Comparison of ENCODE assay signal across 8 cellular contexts in the genomic region with DNA sequence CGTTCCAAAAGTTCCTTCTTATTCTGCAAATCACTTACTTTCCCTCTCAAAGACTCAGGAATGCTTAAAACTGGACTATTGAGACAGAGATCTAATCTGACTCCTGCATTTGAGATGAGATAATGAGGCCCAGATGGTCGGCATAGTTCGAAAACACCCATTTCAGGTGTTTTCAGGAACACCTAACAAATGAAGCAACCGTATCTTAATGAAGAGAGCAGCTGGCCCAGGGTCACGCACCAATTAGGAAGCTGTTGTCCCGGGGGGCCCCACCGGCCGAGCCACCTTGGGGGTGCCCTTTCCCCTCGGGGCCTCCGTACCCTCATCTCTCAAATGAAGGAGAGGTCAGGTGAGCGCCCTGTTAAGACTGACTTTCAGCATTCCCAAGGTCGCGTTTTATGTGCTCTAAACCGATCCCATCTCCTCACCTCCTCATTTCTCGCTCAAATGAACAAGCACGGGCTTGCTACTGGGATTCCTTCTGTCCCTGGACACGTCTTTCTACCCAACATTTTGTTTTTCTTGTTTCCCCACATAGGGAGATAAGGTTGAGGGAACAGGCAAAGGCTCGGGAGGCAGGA. TPM values are rescaled to one million over a fixed set of nuclear protein-coding genes. Genes with fewer than 3 reads are reported as not detected.
DNase-seq lines count a peak whose midpoint lies in the region; ATAC-seq and TF ChIP-seq lines count a peak whose summit lies in the region.

No MANE protein-coding gene starts in this region.

- peaks cover 34% of the 10 kb centered on the region for H3K4me1 ChIP-seq in CD4-positive, alpha-beta memory T cell (ENCODE audit: insufficient read depth, low read length)
- H3K4me1 ChIP-seq in mucosa of rectum (ENCODE audit: control insufficient read depth in 2 of 2, insufficient read depth in 2 of 2, low read length in 2 of 2), result peaks cover 14 to 23% of the 10 kb centered on the region in 2 donors

- ATAC-seq in GM21825 (IDR thresholded peaks at IDR 0.05; ENCODE audit: unreplicated experiment) (no peak), omental fat pad (ENCODE audit: low FRiP score) (no peak)

- H3K27me3 Mint-ChIP-seq in CD4-positive, alpha-beta memory T cell, result peaks cover 4 to 6% of the 10 kb centered on the region in 2 donors

- TF ChIP-seq CTCF in dorsolateral prefrontal cortex (IDR thresholded peaks at IDR 0.05 in 54 of 56, conservative IDR thresholded peaks at IDR 0.05 in 2 of 56; ENCODE audit: low read depth in 1 of 56, partially characterized antibody in 56 of 56), result no peak
- TF ChIP-seq CTCF in omental fat pad (IDR thresholded peaks at IDR 0.05), result no peak

- DNase-seq in CD4-positive, alpha-beta memory T cell, result no peak
- DNase-seq in dorsolateral prefrontal cortex (no peak), globus pallidus (ENCODE audit: low spot score) (no peak), omental fat pad (ENCODE audit: low spot score) (no peak), anterior cingulate cortex (lab: John Stamatoyannopoulos, UW) (no peak)

- H3K27ac ChIP-seq in CD4-positive, alpha-beta memory T cell (ENCODE audit: low read depth, low read length), result peak overlapping the region; percentile 71
- peak overlapping the region; percentile 75 for H3K27ac ChIP-seq in KOPT-K1 (ENCODE audit: low read depth, low read length, poor library complexity, severe bottlenecking)
- peak overlapping the region in 26 of 59 donors; percentile 10 to 83 (median 64) for H3K27ac ChIP-seq in dorsolateral prefrontal cortex
- H3K27ac ChIP-seq in mucosa of rectum (ENCODE audit: low read depth in 2 of 2, low read length in 2 of 2), result peak overlapping the region in 1 of 2 donors; percentile 61

- peaks cover 0 to 9% (median 4%) of the 10 kb centered on the region in 8 donors for H3K9me3 Mint-ChIP-seq in CD4-positive, alpha-beta memory T cell

- peaks cover 0 to 25% of the 10 kb centered on the region in 2 donors for H3K36me3 Mint-ChIP-seq in CD4-positive, alpha-beta memory T cell

- H3K9ac ChIP-seq in mucosa of rectum (ENCODE audit: low read depth in 1 of 2, low read length in 2 of 2), result peak overlapping the region; percentile 84 to 87

- intact Hi-C loops in CD4-positive, alpha-beta memory T cell (cut with micrococcal nuclease), result no loop called here
- intact Hi-C loops in dorsolateral prefrontal cortex (cut with DNase I), result loop anchor here in 1 of 2 donors (2.0 to 5.0 kb wide), 2 partner anchors 236 to 241 kb away; partner anchors contain the start of gene ADRA2C

- no peaks in the 10 kb centered on the region for H3K9me3 ChIP-seq in CD4-positive, alpha-beta memory T cell (ENCODE audit: control insufficient read depth in 1 of 2, low read length in 2 of 2)
- H3K9me3 ChIP-seq in KOPT-K1 (ENCODE audit: insufficient read depth, low read length, poor library complexity, severe bottlenecking), result no peaks in the 10 kb centered on the region
- no peaks in the 10 kb centered on the region for H3K9me3 ChIP-seq in mucosa of rectum (ENCODE audit: control insufficient read depth in 2 of 2, low read length in 2 of 2)

- H3K27me3 ChIP-seq in CD4-positive, alpha-beta memory T cell (ENCODE audit: insufficient read depth, low read length), result no peaks in the 10 kb centered on the region
- H3K27me3 ChIP-seq in dorsolateral prefrontal cortex, result no peaks in the 10 kb centered on the region
- H3K27me3 ChIP-seq in mucosa of rectum (ENCODE audit: control insufficient read depth in 2 of 2, insufficient read depth in 2 of 2, low read length in 2 of 2), result no peaks in the 10 kb centered on the region

- POLR2A ChIA-PET in CD4-positive, alpha-beta memory T cell (lab: Charles Lee; ENCODE audit: partially characterized antibody), result no interaction called here

- CTCF ChIA-PET in CD4-positive, alpha-beta memory T cell (lab: Charles Lee; ENCODE audit: partially characterized antibody), result no interaction called here

- H3K4me3 Mint-ChIP-seq in CD4-positive, alpha-beta memory T cell, result peak overlapping the region; percentile 85 to 100 (median 98)

- peaks cover 14% of the 10 kb centered on the region for H3K36me3 ChIP-seq in CD4-positive, alpha-beta memory T cell (ENCODE audit: insufficient read depth, low read length)
- H3K36me3 ChIP-seq in KOPT-K1 (ENCODE audit: insufficient read depth, low read length) (peaks cover 29% of the 10 kb centered on the region; the same call in 1 of the 2 replicates), mucosa of rectum (ENCODE audit: control insufficient read depth in 2 of 2, insufficient read depth in 2 of 2, low read length in 2 of 2) (peaks cover 7 to 15% of the 10 kb centered on the region in 2 donors)

- H3K27ac Mint-ChIP-seq in CD4-positive, alpha-beta memory T cell, result peak overlapping the region in 5 of 7 donors; percentile 42 to 84 (median 52)

- H3K4me1 Mint-ChIP-seq in CD4-positive, alpha-beta memory T cell, result peaks cover 22 to 65% (median 36%) of the 10 kb centered on the region in 4 donors

- peak overlapping the region; percentile 81 to 91 for H3K4me3 ChIP-seq in CD4-positive, alpha-beta memory T cell (ENCODE audit: low read length in 2 of 2)
- H3K4me3 ChIP-seq in dorsolateral prefrontal cortex, result peak overlapping the region; percentile 63 to 98 (median 87)
- peak overlapping the region; percentile 87 to 94 for H3K4me3 ChIP-seq in mucosa of rectum (ENCODE audit: low read length in 2 of 2)

RNA-seq across cellular contexts. Expression of gene LRPAP1, which starts 0.8 kb away (rescaled TPM):
- total RNA-seq in CD4-positive, alpha-beta memory T cell, result 10 to 100 TPM; 84.7 to 87.1 TPM
- polyA plus RNA-seq in CD4-positive, alpha-beta memory T cell, result 100 to 1,000 TPM in 1 of 2 donors, 10 to 100 TPM in 1; 95.1 to 122 TPM
- total RNA-seq in dorsolateral prefrontal cortex, result 100 to 1,000 TPM; 104 to 234 (median 162) TPM
- total RNA-seq in omental fat pad, result 100 to 1,000 TPM; 119 to 141 (median 127) TPM
